In the genomic region with DNA sequence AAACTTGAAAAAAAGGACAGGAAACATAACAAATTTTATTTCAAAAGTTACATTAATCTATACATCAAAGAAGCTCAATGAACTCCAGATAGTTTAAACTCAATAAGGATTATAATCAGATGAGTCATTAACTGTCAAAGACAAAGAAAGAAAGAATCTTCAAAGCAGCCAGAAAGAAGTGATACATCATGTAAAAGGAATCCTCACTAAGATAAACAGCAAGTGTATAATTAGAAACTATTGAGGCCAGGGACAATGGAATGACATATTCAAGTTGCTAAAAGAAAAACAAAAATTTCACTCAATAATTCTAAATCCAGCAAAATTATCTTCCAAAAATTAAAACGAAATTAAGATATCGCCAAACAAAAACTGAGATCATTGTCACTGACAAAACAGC, we compare ENCODE assay signal across 14 cellular contexts.
DNase-seq lines count a peak whose midpoint lies in the region; ATAC-seq and TF ChIP-seq lines count a peak whose summit lies in the region.
"Had no signal": no experiment of that assay in that cellular context is flagged by ENCODE, and none has a peak within 500 bp of the region (broad histone marks: within the 10 kb centered on the region; RNA-seq: fewer than 3 reads in every experiment).

No MANE protein-coding gene starts in this region.

- CTCF ChIA-PET in HEK293 (lab: Yijun Ruan, JAX): interaction anchor here (0.7 kb wide), 1 partner anchor 12 kb away, joined by 3 read pairs; no protein-coding TSS in a partner anchor

- POLR2A ChIA-PET in HEK293 (lab: Yijun Ruan, JAX): no interaction called here

- no peak overlapping the region for H3K4me3 ChIP-seq in HEK293 (ENCODE audit: low read depth, low read length)
- H3K4me3 ChIP-seq: A549, GM12878, GM23338 had no signal

- no peak overlapping the region for H3K27ac ChIP-seq in HEK293 (ENCODE audit: extremely low read depth, low read depth, low read length)
- H3K27ac ChIP-seq: A549 had no signal

- no peaks in the 10 kb centered on the region for H3K4me1 ChIP-seq in HEK293 (ENCODE audit: control insufficient read depth, insufficient read depth, low read length)
- H3K4me1 ChIP-seq: A549 had no signal

- ATAC-seq in GM21423 (IDR thresholded peaks at IDR 0.05; ENCODE audit: unreplicated experiment) (no peak), HG03095 (IDR thresholded peaks at IDR 0.05; ENCODE audit: unreplicated experiment) (no peak)
- ATAC-seq: A549; CD8-positive, alpha-beta T cell; GM12878; GM23338 had no signal

- TF ChIP-seq CTCF in HEK293 (tag by site-specific recombination; IDR thresholded peaks at IDR 0.05): no peak

- H3K36me3 ChIP-seq in HEK293 (ENCODE audit: control insufficient read depth in 2 of 2, insufficient read depth in 1 of 2, low read length in 2 of 2): no peaks in the 10 kb centered on the region

- no peaks in the 10 kb centered on the region for H3K9me3 ChIP-seq in HEK293 (ENCODE audit: control insufficient read depth, insufficient read depth, low read depth, low read length)
- H3K9me3 ChIP-seq: A549 had no signal

- peak; percentile 32 for DNase-seq in DMS53 (lab: John Stamatoyannopoulos, UW)
- peak; percentile 28 for DNase-seq in SW480 (ENCODE audit: low spot score)
- peak; percentile 6 for DNase-seq in kidney tubule cell (ENCODE audit: low spot score)
- no peak for DNase-seq in hepatic stellate cell (ENCODE audit: low spot score)
- DNase-seq: CD8-positive, alpha-beta T cell; COR-L47; DMS153; H7 had no signal

TF ChIP-seq in HEK293, 187 proteins besides CTCF, POLR2A, EP300 and RAD21:
- TF ChIP-seq ZFP69B (tag by site-specific recombination; IDR thresholded peaks at IDR 0.05): no peak
- TF ChIP-seq SETDB1 (IDR thresholded peaks at IDR 0.05; ENCODE audit: insufficient read length, low read length): peak; percentile 52
- no peak for TF ChIP-seq GLI2 (tag by site-specific recombination; IDR thresholded peaks at IDR 0.05; ENCODE audit: borderline replicate concordance, low read depth)
- TF ChIP-seq WT1 (tag by site-specific recombination; IDR thresholded peaks at IDR 0.05): no peak
- no peak for TF ChIP-seq OVOL3 (tag by site-specific recombination; IDR thresholded peaks at IDR 0.05)
- no peak for TF ChIP-seq ZNF350 (tag by site-specific recombination; IDR thresholded peaks at IDR 0.05)
- TF ChIP-seq, protein P1, sequence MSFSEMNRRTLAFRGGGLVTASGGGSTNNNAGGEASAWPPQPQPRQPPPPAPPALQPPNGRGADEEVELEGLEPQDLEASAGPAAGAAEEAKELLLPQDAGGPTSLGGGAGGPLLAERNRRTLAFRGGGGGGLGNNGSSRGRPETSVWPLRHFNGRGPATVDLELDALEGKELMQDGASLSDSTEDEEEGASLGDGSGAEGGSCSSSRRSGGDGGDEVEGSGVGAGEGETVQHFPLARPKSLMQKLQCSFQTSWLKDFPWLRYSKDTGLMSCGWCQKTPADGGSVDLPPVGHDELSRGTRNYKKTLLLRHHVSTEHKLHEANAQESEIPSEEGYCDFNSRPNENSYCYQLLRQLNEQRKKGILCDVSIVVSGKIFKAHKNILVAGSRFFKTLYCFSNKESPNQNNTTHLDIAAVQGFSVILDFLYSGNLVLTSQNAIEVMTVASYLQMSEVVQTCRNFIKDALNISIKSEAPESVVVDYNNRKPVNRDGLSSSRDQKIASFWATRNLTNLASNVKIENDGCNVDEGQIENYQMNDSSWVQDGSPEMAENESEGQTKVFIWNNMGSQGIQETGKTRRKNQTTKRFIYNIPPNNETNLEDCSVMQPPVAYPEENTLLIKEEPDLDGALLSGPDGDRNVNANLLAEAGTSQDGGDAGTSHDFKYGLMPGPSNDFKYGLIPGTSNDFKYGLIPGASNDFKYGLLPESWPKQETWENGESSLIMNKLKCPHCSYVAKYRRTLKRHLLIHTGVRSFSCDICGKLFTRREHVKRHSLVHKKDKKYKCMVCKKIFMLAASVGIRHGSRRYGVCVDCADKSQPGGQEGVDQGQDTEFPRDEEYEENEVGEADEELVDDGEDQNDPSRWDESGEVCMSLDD (tag by site-specific recombination; IDR thresholded peaks at IDR 0.05): no peak
- no peak for TF ChIP-seq ZNF140 (tag by site-specific recombination; IDR thresholded peaks at IDR 0.05)
- no peak for TF ChIP-seq ZNF791 (tag by site-specific recombination; IDR thresholded peaks at IDR 0.05)
